Comparison of ENCODE assay signal across 16 cellular contexts in genomic region chr12:26285401-26285800, GRCh38.
DNase-seq lines count a peak whose midpoint lies in the region; ATAC-seq and TF ChIP-seq lines count a peak whose summit lies in the region.
"Had no signal": no experiment of that assay in that cellular context is flagged by ENCODE, and none has a peak within 500 bp of the region (broad histone marks: within the 10 kb centered on the region; RNA-seq: fewer than 3 reads in every experiment).

No MANE protein-coding gene starts in this region.

- intact Hi-C loops in Panc1 (cut with micrococcal nuclease; ENCODE audit: unreplicated experiment) (no loop called here), esophagus muscularis mucosa (cut with DNase I) (no loop called here)

- no peak for DNase-seq in Panc1 (ENCODE audit: low read depth, low spot score)
- DNase-seq in esophagus muscularis mucosa (ENCODE audit: extremely low spot score) = peak; percentile 31
- DNase-seq in NCI-H526 (lab: John Stamatoyannopoulos, UW) = no peak
- DNase-seq in GM10266 (ENCODE audit: extremely low spot score) = no peak
- DNase-seq in SIG-M5 treated with dmso at 0.1 percent for 504 hours (lab: John Stamatoyannopoulos, UW; ENCODE audit: unreplicated experiment) = no peak
- DNase-seq: 8988T; ACHN; BE2C; CD4-positive, alpha-beta memory T cell; CD4-positive, CD25-positive, alpha-beta regulatory T cell; CD8-positive, alpha-beta memory T cell; COR-L47; DMS79 treated with DMSO at 0.1 percent for 48 hours; GF-D8 had no signal

- H3K27me3 ChIP-seq in Panc1 (ENCODE audit: control insufficient read depth, insufficient read depth, low read length) = no peaks in the 10 kb centered on the region
- H3K27me3 ChIP-seq in esophagus muscularis mucosa = no peaks in the 10 kb centered on the region
- H3K27me3 ChIP-seq: BE2C, BLaER1 had no signal

- no TSS peak for BruUV-seq in Panc1 (replicated peaks; lab: Mats Ljungman, UMichigan)

- no peak for TF ChIP-seq EP300 in esophagus muscularis mucosa (IDR thresholded peaks at IDR 0.05)

- H3K4me1 ChIP-seq in Panc1 (ENCODE audit: control insufficient read depth, insufficient read depth, low read length) (peaks cover 5% of the 10 kb centered on the region; the same call in 1 of the 2 replicates), esophagus muscularis mucosa (peaks cover 0 to 11% (median 8%) of the 10 kb centered on the region in 4 donors)
- H3K4me1 ChIP-seq: BE2C, BLaER1 had no signal

- 0 out of 2 replicates have a peak overlapping the region, but pooled peaks have one; percentile 1 for H3K27ac ChIP-seq in Panc1 (ENCODE audit: low read length)
- no peak overlapping the region for H3K27ac ChIP-seq in esophagus muscularis mucosa (replicated peaks in 1 of 4)
- H3K27ac ChIP-seq: BLaER1 had no signal

- in situ Hi-C loops in Panc1 (cut with HindIII; ENCODE audit: low pct_unique_long_range_greater_than_20kb, low sequenced_read_pairs) = no loop called here

- CTCF ChIA-PET in Panc1 (lab: Charles Lee) = no interaction called here

- no peak for ATAC-seq in Panc1
- ATAC-seq: GM12878 had no signal

- H3K4me3 ChIP-seq in Panc1 (ENCODE audit: low read depth in 2 of 2, low read length in 2 of 2) = no peak overlapping the region
- no peak overlapping the region for H3K4me3 ChIP-seq in esophagus muscularis mucosa
- H3K4me3 ChIP-seq: BLaER1, GM12878 had no signal

- TF ChIP-seq POLR2A in esophagus muscularis mucosa (IDR thresholded peaks at IDR 0.05; ENCODE audit: low read depth) = no peak

- no peaks in the 10 kb centered on the region for H3K9me3 ChIP-seq in Panc1 (ENCODE audit: control insufficient read depth, insufficient read depth, low read depth, low read length)
- H3K9me3 ChIP-seq in esophagus muscularis mucosa = no peaks in the 10 kb centered on the region
- H3K9me3 ChIP-seq: BE2C, BLaER1 had no signal

- 93% methylated on average over 1 of the region's 1 CpG for WGBS in esophagus muscularis mucosa

- H3K36me3 ChIP-seq in Panc1 (ENCODE audit: control insufficient read depth, insufficient read depth, low read length) = no peaks in the 10 kb centered on the region
- H3K36me3 ChIP-seq in esophagus muscularis mucosa = no peaks in the 10 kb centered on the region
- H3K36me3 ChIP-seq: BE2C, BLaER1 had no signal

- no peak for TF ChIP-seq CTCF in Panc1 (IDR thresholded peaks at IDR 0.05)
- TF ChIP-seq CTCF in esophagus muscularis mucosa (IDR thresholded peaks at IDR 0.05) = no peak
- no peak for TF ChIP-seq CTCF in GM10266 (IDR thresholded peaks at IDR 0.05; ENCODE audit: control insufficient read depth, insufficient read depth, low read depth, missing control alignments)

- POLR2A ChIA-PET in Panc1 (lab: Charles Lee) = no interaction called here
